ENCODE assay signal across 11 cellular contexts in genomic region chr2:77725045-77725444, GRCh38.
"Had no signal": no experiment of that assay in that cellular context is flagged by ENCODE, and none has a peak within 500 bp of the region (broad histone marks: within the 10 kb centered on the region; RNA-seq: fewer than 3 reads in every experiment).

No MANE protein-coding gene starts in this region.

- H3K27ac Mint-ChIP-seq: GM23338, H9, HFFc6 had no signal

- H3K4me1 Mint-ChIP-seq: GM23338, H9 had no signal

- FAIRE-seq: H1, H54 had no signal

- H3K4me1 ChIP-seq: HAP-1 had no signal

- H3K9me3 ChIP-seq: HAP-1 had no signal

- H3K36me3 ChIP-seq: HAP-1 had no signal

- H3K9ac ChIP-seq: GM23248 had no signal

- H3K27ac ChIP-seq: GM23248 had no signal

- H3K4me3 Mint-ChIP-seq: GM23338, H9, HFFc6 had no signal

- H3K4me2 ChIP-seq: GM23338 had no signal

- H2AFZ ChIP-seq: GM23248, GM23338 had no signal

- ATAC-seq: GM23338, HCT116 had no signal

- DNase-seq: GM23248, GOT3, H7, H9, HCEC 1CT, HFFc6 had no signal

- H3K4me3 ChIP-seq: GM23248, GM23338, HAP-1 had no signal
